In genomic region chr4:145097821-145098674, GRCh38 we compare ENCODE assay signal across 1 cellular context.
TF ChIP-seq lines count a peak whose summit lies in the region.

Gene ABCE1, plus strand, starts transcription at chr4:145098311. Its CDS starts 6,102 bp downstream, at chr4:145104413.
Gene ANAPC10, minus strand, starts transcription at chr4:145098196. Its CDS starts 2,097 bp downstream, at chr4:145096099.

TF ChIP-seq in WTC11, 78 proteins besides CTCF, POLR2A, EP300 and RAD21 (continued from another document and continues in another):
- TF ChIP-seq AFF4 (CRISPR knock-in tag; IDR thresholded peaks at IDR 0.05; ENCODE audit: borderline replicate concordance) (peak; percentile 89; the same call in 1 of the 2 replicates), ATF1 (CRISPR knock-in tag; IDR thresholded peaks at IDR 0.05) (peak; percentile 93), TEAD1 (CRISPR knock-in tag; IDR thresholded peaks at IDR 0.05) (peak; percentile 91; the same call in 1 of the 2 replicates), NFE2L1 (CRISPR knock-in tag; IDR thresholded peaks at IDR 0.05) (no peak; the same call in 1 of the 2 replicates), RELA (CRISPR knock-in tag; IDR thresholded peaks at IDR 0.05; ENCODE audit: borderline replicate concordance) (no peak), SP1 (CRISPR knock-in tag; conservative IDR thresholded peaks at IDR 0.05) (peak; percentile 86), HMGA2 (CRISPR knock-in tag; IDR thresholded peaks at IDR 0.05) (peak; percentile 72), GABPB1 (CRISPR knock-in tag; IDR thresholded peaks at IDR 0.05) (peak; percentile 71; the same call in 1 of the 2 replicates), ETV6 (CRISPR knock-in tag; IDR thresholded peaks at IDR 0.05) (peak; percentile 93), ZBTB21 (CRISPR knock-in tag; IDR thresholded peaks at IDR 0.05; ENCODE audit: borderline replicate concordance) (peak; percentile 94; the same call in 1 of the 2 replicates), KAT7 (CRISPR knock-in tag; IDR thresholded peaks at IDR 0.05; ENCODE audit: borderline replicate concordance) (peak; percentile 90), FOXP1 (CRISPR knock-in tag; IDR thresholded peaks at IDR 0.05; ENCODE audit: borderline replicate concordance) (no peak; the same call in 1 of the 2 replicates), TEAD4 (CRISPR knock-in tag; IDR thresholded peaks at IDR 0.05) (no peak), ZNF121 (CRISPR knock-in tag; IDR thresholded peaks at IDR 0.05) (no peak), ZNF219 (CRISPR knock-in tag; IDR thresholded peaks at IDR 0.05; ENCODE audit: borderline replicate concordance) (no peak), OVOL2 (CRISPR knock-in tag; IDR thresholded peaks at IDR 0.05; ENCODE audit: borderline replicate concordance) (no peak), ZNF512 (CRISPR knock-in tag; IDR thresholded peaks at IDR 0.05; ENCODE audit: borderline replicate concordance) (no peak), SMAD3 (CRISPR knock-in tag; IDR thresholded peaks at IDR 0.05; ENCODE audit: borderline replicate concordance) (peak; percentile 37; the same call in 1 of the 2 replicates), ZNF138 (CRISPR knock-in tag; conservative IDR thresholded peaks at IDR 0.05) (peak; percentile 66; the same call in 1 of the 2 replicates), ZNF671 (CRISPR knock-in tag; IDR thresholded peaks at IDR 0.05) (no peak), E2F4 (CRISPR knock-in tag; IDR thresholded peaks at IDR 0.05; ENCODE audit: borderline replicate concordance, low read depth) (no peak), FOXJ3 (CRISPR knock-in tag; IDR thresholded peaks at IDR 0.05; ENCODE audit: borderline replicate concordance) (no peak), JUN (CRISPR knock-in tag; IDR thresholded peaks at IDR 0.05) (no peak; the same call in 1 of the 2 replicates), TP53 (CRISPR knock-in tag; IDR thresholded peaks at IDR 0.05) (peak; percentile 77; the same call in 1 of the 2 replicates), MLX (CRISPR knock-in tag; IDR thresholded peaks at IDR 0.05) (no peak), USF2 (CRISPR knock-in tag; IDR thresholded peaks at IDR 0.05) (peak; percentile 49; the same call in 1 of the 2 replicates), NR1H2 (CRISPR knock-in tag; IDR thresholded peaks at IDR 0.05) (no peak), ZNF263 (CRISPR knock-in tag; IDR thresholded peaks at IDR 0.05; ENCODE audit: low read depth) (no peak), NR3C1 (CRISPR knock-in tag; conservative IDR thresholded peaks at IDR 0.05; ENCODE audit: low read depth) (peak; percentile 91; the same call in 1 of the 2 replicates), USF1 (CRISPR knock-in tag; IDR thresholded peaks at IDR 0.05) (0 out of 2 replicates have a peak, but pooled peaks have one; percentile 37), IRF2 (CRISPR knock-in tag; IDR thresholded peaks at IDR 0.05; ENCODE audit: borderline replicate concordance, low read depth) (no peak), ZNF232 (CRISPR knock-in tag; IDR thresholded peaks at IDR 0.05) (peak; percentile 96), MYBL2 (CRISPR knock-in tag; IDR thresholded peaks at IDR 0.05) (peak; percentile 89; the same call in 1 of the 2 replicates)
- TF ChIP-seq, protein P1, sequence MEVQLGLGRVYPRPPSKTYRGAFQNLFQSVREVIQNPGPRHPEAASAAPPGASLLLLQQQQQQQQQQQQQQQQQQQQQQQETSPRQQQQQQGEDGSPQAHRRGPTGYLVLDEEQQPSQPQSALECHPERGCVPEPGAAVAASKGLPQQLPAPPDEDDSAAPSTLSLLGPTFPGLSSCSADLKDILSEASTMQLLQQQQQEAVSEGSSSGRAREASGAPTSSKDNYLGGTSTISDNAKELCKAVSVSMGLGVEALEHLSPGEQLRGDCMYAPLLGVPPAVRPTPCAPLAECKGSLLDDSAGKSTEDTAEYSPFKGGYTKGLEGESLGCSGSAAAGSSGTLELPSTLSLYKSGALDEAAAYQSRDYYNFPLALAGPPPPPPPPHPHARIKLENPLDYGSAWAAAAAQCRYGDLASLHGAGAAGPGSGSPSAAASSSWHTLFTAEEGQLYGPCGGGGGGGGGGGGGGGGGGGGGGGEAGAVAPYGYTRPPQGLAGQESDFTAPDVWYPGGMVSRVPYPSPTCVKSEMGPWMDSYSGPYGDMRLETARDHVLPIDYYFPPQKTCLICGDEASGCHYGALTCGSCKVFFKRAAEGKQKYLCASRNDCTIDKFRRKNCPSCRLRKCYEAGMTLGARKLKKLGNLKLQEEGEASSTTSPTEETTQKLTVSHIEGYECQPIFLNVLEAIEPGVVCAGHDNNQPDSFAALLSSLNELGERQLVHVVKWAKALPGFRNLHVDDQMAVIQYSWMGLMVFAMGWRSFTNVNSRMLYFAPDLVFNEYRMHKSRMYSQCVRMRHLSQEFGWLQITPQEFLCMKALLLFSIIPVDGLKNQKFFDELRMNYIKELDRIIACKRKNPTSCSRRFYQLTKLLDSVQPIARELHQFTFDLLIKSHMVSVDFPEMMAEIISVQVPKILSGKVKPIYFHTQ (CRISPR knock-in tag; IDR thresholded peaks at IDR 0.05), result no peak
- TF ChIP-seq, protein P2, sequence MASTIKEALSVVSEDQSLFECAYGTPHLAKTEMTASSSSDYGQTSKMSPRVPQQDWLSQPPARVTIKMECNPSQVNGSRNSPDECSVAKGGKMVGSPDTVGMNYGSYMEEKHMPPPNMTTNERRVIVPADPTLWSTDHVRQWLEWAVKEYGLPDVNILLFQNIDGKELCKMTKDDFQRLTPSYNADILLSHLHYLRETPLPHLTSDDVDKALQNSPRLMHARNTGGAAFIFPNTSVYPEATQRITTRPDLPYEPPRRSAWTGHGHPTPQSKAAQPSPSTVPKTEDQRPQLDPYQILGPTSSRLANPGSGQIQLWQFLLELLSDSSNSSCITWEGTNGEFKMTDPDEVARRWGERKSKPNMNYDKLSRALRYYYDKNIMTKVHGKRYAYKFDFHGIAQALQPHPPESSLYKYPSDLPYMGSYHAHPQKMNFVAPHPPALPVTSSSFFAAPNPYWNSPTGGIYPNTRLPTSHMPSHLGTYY (CRISPR knock-in tag; IDR thresholded peaks at IDR 0.05), result no peak
- TF ChIP-seq, protein P3, sequence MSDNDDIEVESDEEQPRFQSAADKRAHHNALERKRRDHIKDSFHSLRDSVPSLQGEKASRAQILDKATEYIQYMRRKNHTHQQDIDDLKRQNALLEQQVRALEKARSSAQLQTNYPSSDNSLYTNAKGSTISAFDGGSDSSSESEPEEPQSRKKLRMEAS (CRISPR knock-in tag; IDR thresholded peaks at IDR 0.05), result peak; percentile 98
- TF ChIP-seq, protein P4, sequence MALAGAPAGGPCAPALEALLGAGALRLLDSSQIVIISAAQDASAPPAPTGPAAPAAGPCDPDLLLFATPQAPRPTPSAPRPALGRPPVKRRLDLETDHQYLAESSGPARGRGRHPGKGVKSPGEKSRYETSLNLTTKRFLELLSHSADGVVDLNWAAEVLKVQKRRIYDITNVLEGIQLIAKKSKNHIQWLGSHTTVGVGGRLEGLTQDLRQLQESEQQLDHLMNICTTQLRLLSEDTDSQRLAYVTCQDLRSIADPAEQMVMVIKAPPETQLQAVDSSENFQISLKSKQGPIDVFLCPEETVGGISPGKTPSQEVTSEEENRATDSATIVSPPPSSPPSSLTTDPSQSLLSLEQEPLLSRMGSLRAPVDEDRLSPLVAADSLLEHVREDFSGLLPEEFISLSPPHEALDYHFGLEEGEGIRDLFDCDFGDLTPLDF (CRISPR knock-in tag; IDR thresholded peaks at IDR 0.05), result no peak
- TF ChIP-seq, protein P5, sequence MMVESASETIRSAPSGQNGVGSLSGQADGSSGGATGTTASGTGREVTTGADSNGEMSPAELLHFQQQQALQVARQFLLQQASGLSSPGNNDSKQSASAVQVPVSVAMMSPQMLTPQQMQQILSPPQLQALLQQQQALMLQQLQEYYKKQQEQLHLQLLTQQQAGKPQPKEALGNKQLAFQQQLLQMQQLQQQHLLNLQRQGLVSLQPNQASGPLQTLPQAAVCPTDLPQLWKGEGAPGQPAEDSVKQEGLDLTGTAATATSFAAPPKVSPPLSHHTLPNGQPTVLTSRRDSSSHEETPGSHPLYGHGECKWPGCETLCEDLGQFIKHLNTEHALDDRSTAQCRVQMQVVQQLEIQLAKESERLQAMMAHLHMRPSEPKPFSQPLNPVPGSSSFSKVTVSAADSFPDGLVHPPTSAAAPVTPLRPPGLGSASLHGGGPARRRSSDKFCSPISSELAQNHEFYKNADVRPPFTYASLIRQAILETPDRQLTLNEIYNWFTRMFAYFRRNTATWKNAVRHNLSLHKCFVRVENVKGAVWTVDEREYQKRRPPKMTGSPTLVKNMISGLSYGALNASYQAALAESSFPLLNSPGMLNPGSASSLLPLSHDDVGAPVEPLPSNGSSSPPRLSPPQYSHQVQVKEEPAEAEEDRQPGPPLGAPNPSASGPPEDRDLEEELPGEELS (CRISPR knock-in tag; IDR thresholded peaks at IDR 0.05), result peak; percentile 62; the same call in 1 of the 2 replicates
- TF ChIP-seq, protein P6, sequence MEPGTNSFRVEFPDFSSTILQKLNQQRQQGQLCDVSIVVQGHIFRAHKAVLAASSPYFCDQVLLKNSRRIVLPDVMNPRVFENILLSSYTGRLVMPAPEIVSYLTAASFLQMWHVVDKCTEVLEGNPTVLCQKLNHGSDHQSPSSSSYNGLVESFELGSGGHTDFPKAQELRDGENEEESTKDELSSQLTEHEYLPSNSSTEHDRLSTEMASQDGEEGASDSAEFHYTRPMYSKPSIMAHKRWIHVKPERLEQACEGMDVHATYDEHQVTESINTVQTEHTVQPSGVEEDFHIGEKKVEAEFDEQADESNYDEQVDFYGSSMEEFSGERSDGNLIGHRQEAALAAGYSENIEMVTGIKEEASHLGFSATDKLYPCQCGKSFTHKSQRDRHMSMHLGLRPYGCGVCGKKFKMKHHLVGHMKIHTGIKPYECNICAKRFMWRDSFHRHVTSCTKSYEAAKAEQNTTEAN (CRISPR knock-in tag; IDR thresholded peaks at IDR 0.05), result 0 out of 2 replicates have a peak, but pooled peaks have one; percentile 24
